10 cellular contexts compared by ENCODE assay signal in genomic region chr19:46574533-46574932, GRCh38. TPM values are rescaled to one million over a fixed set of nuclear protein-coding genes. Genes with fewer than 3 reads are reported as not detected.
DNase-seq lines count a peak whose midpoint lies in the region; ATAC-seq, FAIRE-seq and TF ChIP-seq lines count a peak whose summit lies in the region.
"Had no signal": no experiment of that assay in that cellular context is flagged by ENCODE, and none has a peak within 500 bp of the region (broad histone marks: within the 10 kb centered on the region; RNA-seq: fewer than 3 reads in every experiment).

No MANE protein-coding gene starts in this region.

- no peak overlapping the region for H3K4me3 ChIP-seq in GM23338
- H3K4me3 ChIP-seq in left ventricle myocardium inferior: no peak overlapping the region

- TF ChIP-seq POLR2A in GM12892 (IDR thresholded peaks at IDR 0.05; ENCODE audit: low read depth, low read length): no peak

- no peaks in the 10 kb centered on the region for H3K9me3 ChIP-seq in left ventricle myocardium inferior (replicated peaks)

- TF ChIP-seq CTCF in GM23338 (conservative IDR thresholded peaks at IDR 0.05; ENCODE audit: low read depth in 2 of 2) (no peak), left ventricle myocardium inferior (IDR thresholded peaks at IDR 0.05; ENCODE audit: borderline replicate concordance) (no peak)

- H3F3A ChIP-seq in GM23338 (replicated peaks; ENCODE audit: low read depth): no peaks in the 10 kb centered on the region

- no peaks in the 10 kb centered on the region for H3K36me3 Mint-ChIP-seq in GM23338 (ENCODE audit: low read depth)

- intact Hi-C loops in left ventricle myocardium inferior (cut with micrococcal nuclease): no loop called here

- no peak overlapping the region for H3K27ac Mint-ChIP-seq in GM23338

- DNase-seq in GM23338 (ENCODE audit: low spot score) (no peak), caudate nucleus (lab: John Stamatoyannopoulos, UW) (peak in 45 of 61 donors; percentile 4 to 92 (median 43)), GM12892 (ENCODE audit: insufficient read length) (no peak), NCI-H1417 treated with DMSO at 0.1 percent for 48 hours (lab: John Stamatoyannopoulos, UW) (no peak), left ventricle myocardium inferior (no peak)
- peak; percentile 63 for DNase-seq in activated CD4-positive, alpha-beta T cell treated with anti-CD3 and anti-CD28 coated beads for 48 hours
- DNase-seq in stimulated activated CD4-positive, alpha-beta T cell treated with anti-CD3 and anti-CD28 coated beads, Interleukin-2, amount 100 ng/mL, for 24 hours: peak; percentile 50 to 66
- DNase-seq: NCI-H1930 had no signal

- H3K27me3 Mint-ChIP-seq in GM23338 (ENCODE audit: insufficient read depth, low read depth, poor library complexity): peaks cover 8% of the 10 kb centered on the region

- peak overlapping the region; percentile 32; the same call in 1 of the 2 replicates for H2AFZ ChIP-seq in GM23338

- no peaks in the 10 kb centered on the region for H3K9me3 Mint-ChIP-seq in GM23338

- H3K4me1 Mint-ChIP-seq in GM23338: peaks cover 5% of the 10 kb centered on the region

- H3K27me3 ChIP-seq in GM23338 (ENCODE audit: insufficient read depth) (no peaks in the 10 kb centered on the region), left ventricle myocardium inferior (ENCODE audit: low read depth) (no peaks in the 10 kb centered on the region)

- H3K36me3 ChIP-seq in GM23338 (ENCODE audit: insufficient read depth) (no peaks in the 10 kb centered on the region), left ventricle myocardium inferior (no peaks in the 10 kb centered on the region)

- H3K4me3 Mint-ChIP-seq in GM23338: no peak overlapping the region

- ATAC-seq in GM23338 (no peak), HG03432 (IDR thresholded peaks at IDR 0.05; ENCODE audit: unreplicated experiment) (no peak)

- no peak for FAIRE-seq in GM12892 (lab: Jason Lieb, UNC)

- H3K9me2 ChIP-seq in GM23338 (ENCODE audit: insufficient read depth): no peaks in the 10 kb centered on the region

- no peak overlapping the region for H3K4me2 ChIP-seq in GM23338

- H3K27ac ChIP-seq in GM23338 (ENCODE audit: low read depth): no peak overlapping the region
- H3K27ac ChIP-seq in caudate nucleus (ENCODE audit: low read depth, low read length): no peak overlapping the region
- no peak overlapping the region for H3K27ac ChIP-seq in left ventricle myocardium inferior (replicated peaks)

- no peaks in the 10 kb centered on the region for H4K20me1 ChIP-seq in GM23338 (replicated peaks; ENCODE audit: insufficient read depth)

- H3K79me2 ChIP-seq in GM23338 (replicated peaks; ENCODE audit: insufficient read depth): no peaks in the 10 kb centered on the region

- H3K4me1 ChIP-seq in GM23338 (ENCODE audit: insufficient read depth) (no peaks in the 10 kb centered on the region; the same call in 1 of the 2 replicates), left ventricle myocardium inferior (no peaks in the 10 kb centered on the region)

TF ChIP-seq in GM23338, 12 proteins besides CTCF, POLR2A, EP300 and RAD21 (continues in another document):
- TF ChIP-seq ETS1 (IDR thresholded peaks at IDR 0.05) (no peak), EZH2 (IDR thresholded peaks at IDR 0.05; ENCODE audit: low read depth, unreplicated experiment) (no peak), NANOG (IDR thresholded peaks at IDR 0.05; ENCODE audit: borderline replicate concordance) (no peak), STAT1 (IDR thresholded peaks at IDR 0.05; ENCODE audit: unreplicated experiment) (no peak), JUNB (IDR thresholded peaks at IDR 0.05; ENCODE audit: unreplicated experiment) (no peak), REST (IDR thresholded peaks at IDR 0.05; ENCODE audit: unreplicated experiment) (no peak), CREB1 (CRISPR knock-in tag; IDR thresholded peaks at IDR 0.05; ENCODE audit: low read depth) (no peak), ZNF114 (CRISPR knock-in tag; IDR thresholded peaks at IDR 0.05) (no peak), EZH2phosphoT487 (IDR thresholded peaks at IDR 0.05; ENCODE audit: unreplicated experiment) (no peak), ZNF331 (CRISPR knock-in tag; IDR thresholded peaks at IDR 0.05; ENCODE audit: low read depth) (no peak), POLR2AphosphoS5 (IDR thresholded peaks at IDR 0.05; ENCODE audit: low read depth) (no peak)

RNA-seq across cellular contexts. Expression of gene CALM3, which starts 26.6 kb away (rescaled TPM):
- 193 and 215 TPM in 2 replicates for total RNA-seq in GM23338 (2014; rRNA removed; shearing (Covaris generic))
- polyA plus RNA-seq in GM23338 (2016; fragmentation: Nextera tagmentation; extraction: Ambion mirVana): 143 and 148 TPM in 2 replicates
- 340 TPM for polyA plus RNA-seq in GM12892 (2012; ENCODE audit: missing spikeins)
- 294 TPM for total RNA-seq in left ventricle myocardium inferior

RNA-seq across cellular contexts. Expression of gene PTGIR, which starts 50.4 kb away (rescaled TPM):
- total RNA-seq in GM23338 (2014; rRNA removed; shearing (Covaris generic)): not detected in 2 replicates
- polyA plus RNA-seq in GM23338 (2016; fragmentation: Nextera tagmentation; extraction: Ambion mirVana): not detected in 2 replicates
- polyA plus RNA-seq in GM12892 (2012; ENCODE audit: missing spikeins): 13.5 TPM
- total RNA-seq in left ventricle myocardium inferior: 3.7 TPM
- total RNA-seq: cerebellum had no signal

Comparison
In these comparisons a context has a peak if more than half of its experiments do, and no peak if none do; other contexts are left out.
1. DNase-seq: peak in activated CD4-positive, alpha-beta T cell treated with anti-CD3 and anti-CD28 coated beads for 48 hours (single experiment), caudate nucleus (45 of 61) and stimulated activated CD4-positive, alpha-beta T cell treated with anti-CD3 and anti-CD28 coated beads, Interleukin-2, amount 100 ng/mL, for 24 hours (2 of 2); none in GM23338 (single experiment), GM12892 (single experiment), NCI-H1417 treated with DMSO at 0.1 percent for 48 hours (single experiment) and left ventricle myocardium inferior (single experiment).